21 cellular contexts compared by ENCODE assay signal in genomic region chr17:81381632-81382577, GRCh38. TPM values are rescaled to one million over a fixed set of nuclear protein-coding genes. Genes with fewer than 3 reads are reported as not detected.
DNase-seq lines count a peak whose midpoint lies in the region; ATAC-seq, FAIRE-seq and TF ChIP-seq lines count a peak whose summit lies in the region.
"Had no signal": no experiment of that assay in that cellular context is flagged by ENCODE, and none has a peak within 500 bp of the region (broad histone marks: within the 10 kb centered on the region; RNA-seq: fewer than 3 reads in every experiment).

No MANE protein-coding gene starts in this region.

- intact Hi-C loops in right cardiac atrium (cut with DNase I) (no loop called here), cardiac septum (cut with DNase I) (no loop called here), natural killer cell (cut with micrococcal nuclease) (no loop called here), upper lobe of right lung (cut with DNase I) (no loop called here), esophagus squamous epithelium (cut with DNase I) (no loop called here)

- WGBS in right cardiac atrium: 91% methylated on average over 37 of the region's 37 CpGs
- WGBS in esophagus squamous epithelium, 2 donors: 86 to 91% methylated on average over 12 to 18 of the region's 37 CpGs

- peak overlapping the region; percentile 76 for H3K4me3 Mint-ChIP-seq in natural killer cell
- H3K4me3 Mint-ChIP-seq: activated CD8-positive, alpha-beta memory T cell treated with anti-CD3 and anti-CD28 coated beads, Interleukin-2, amount 10 ng/mL, durations not matched to agents 7 days and 5 days; activated naive CD4-positive, alpha-beta T cell treated with anti-CD3 and anti-CD28 coated beads, Interleukin-2, amount 50 U/mL, for 24 hours; B cell; naive thymus-derived CD8-positive, alpha-beta T cell had no signal

- H3K4me1 ChIP-seq in right cardiac atrium (ENCODE audit: control insufficient read depth, insufficient read depth, low read length): no peaks in the 10 kb centered on the region
- H3K4me1 ChIP-seq in upper lobe of right lung: peaks cover 7% of the 10 kb centered on the region
- peaks cover 6 to 29% (median 17%) of the 10 kb centered on the region in 3 donors for H3K4me1 ChIP-seq in esophagus squamous epithelium

- H3K36me3 Mint-ChIP-seq in natural killer cell: no peaks in the 10 kb centered on the region
- H3K36me3 Mint-ChIP-seq: activated CD8-positive, alpha-beta memory T cell treated with anti-CD3 and anti-CD28 coated beads, Interleukin-2, amount 10 ng/mL, durations not matched to agents 7 days and 5 days; activated naive CD4-positive, alpha-beta T cell treated with anti-CD3 and anti-CD28 coated beads, Interleukin-2, amount 50 U/mL, for 24 hours; naive thymus-derived CD8-positive, alpha-beta T cell had no signal

- DNase-seq in right cardiac atrium: peak in 2 of 3 donors; percentile 44 to 57
- DNase-seq in cardiac septum (ENCODE audit: low spot score): no peak
- DNase-seq in ecto neural progenitor cell (ENCODE audit: low spot score): peak; percentile 51
- peak; percentile 69 for DNase-seq in natural killer cell
- DNase-seq in upper lobe of right lung: peak; percentile 62
- no peak for DNase-seq in esophagus squamous epithelium (lab: John Stamatoyannopoulos, UW)
- DNase-seq in NCI-H748 (lab: John Stamatoyannopoulos, UW; ENCODE audit: unreplicated experiment): no peak
- DNase-seq in GM12892 (ENCODE audit: insufficient read length): no peak
- DNase-seq: activated CD4-positive, alpha-beta T cell treated with anti-CD3 and anti-CD28 coated beads for 48 hours; activated CD8-positive, alpha-beta memory T cell treated with anti-CD3 and anti-CD28 coated beads, Interleukin-2, amount 10 ng/mL, durations not matched to agents 7 days and 5 days; left colon; MM.1S; NCI-H510A treated with DMSO at 0.1 percent for 48 hours; SK-N-SH; T-helper 2 cell had no signal

- H3K27me3 ChIP-seq in right cardiac atrium (ENCODE audit: control insufficient read depth, insufficient read depth) (no peaks in the 10 kb centered on the region), upper lobe of right lung (no peaks in the 10 kb centered on the region), esophagus squamous epithelium (peaks cover 0 to 9% (median 0%) of the 10 kb centered on the region in 4 donors)
- H3K27me3 ChIP-seq: cardiac muscle cell, Peyer's patch had no signal

- TF ChIP-seq CTCF in natural killer cell (IDR thresholded peaks at IDR 0.05) (no peak), upper lobe of right lung (IDR thresholded peaks at IDR 0.05) (no peak), esophagus squamous epithelium (IDR thresholded peaks at IDR 0.05) (no peak)

- H3K4me3 ChIP-seq in right cardiac atrium (ENCODE audit: low read length) (no peak overlapping the region), upper lobe of right lung (no peak overlapping the region), esophagus squamous epithelium (no peak overlapping the region)
- H3K4me3 ChIP-seq: cardiac muscle cell, Peyer's patch, prostate gland had no signal

- no peaks in the 10 kb centered on the region for H3K36me3 ChIP-seq in upper lobe of right lung
- H3K36me3 ChIP-seq in esophagus squamous epithelium: no peaks in the 10 kb centered on the region
- H3K36me3 ChIP-seq: cardiac muscle cell, Peyer's patch, prostate gland had no signal

- no peaks in the 10 kb centered on the region for H3K9me3 ChIP-seq in right cardiac atrium (ENCODE audit: control insufficient read depth, low read length)
- H3K9me3 ChIP-seq in upper lobe of right lung: no peaks in the 10 kb centered on the region
- H3K9me3 ChIP-seq in esophagus squamous epithelium: no peaks in the 10 kb centered on the region
- H3K9me3 ChIP-seq: Peyer's patch, prostate gland, SK-N-SH had no signal

- H3K4me1 Mint-ChIP-seq in natural killer cell: peaks cover 24 to 28% of the 10 kb centered on the region in 2 donors
- H3K4me1 Mint-ChIP-seq: activated CD8-positive, alpha-beta memory T cell treated with anti-CD3 and anti-CD28 coated beads, Interleukin-2, amount 10 ng/mL, durations not matched to agents 7 days and 5 days; activated naive CD4-positive, alpha-beta T cell treated with anti-CD3 and anti-CD28 coated beads, Interleukin-2, amount 50 U/mL, for 24 hours; B cell had no signal

- TF ChIP-seq POLR2A in esophagus squamous epithelium (IDR thresholded peaks at IDR 0.05): no peak
- no peak for TF ChIP-seq POLR2A in GM12892 (IDR thresholded peaks at IDR 0.05; ENCODE audit: low read depth, low read length)

- peak overlapping the region; percentile 79 to 91 for H3K27ac Mint-ChIP-seq in natural killer cell
- H3K27ac Mint-ChIP-seq: activated CD8-positive, alpha-beta memory T cell treated with anti-CD3 and anti-CD28 coated beads, Interleukin-2, amount 10 ng/mL, durations not matched to agents 7 days and 5 days; B cell had no signal

- no peaks in the 10 kb centered on the region for H3K9me3 Mint-ChIP-seq in natural killer cell
- H3K9me3 Mint-ChIP-seq: activated naive CD4-positive, alpha-beta T cell treated with anti-CD3 and anti-CD28 coated beads, Interleukin-2, amount 50 U/mL, for 24 hours; naive thymus-derived CD8-positive, alpha-beta T cell had no signal

- H3K27me3 Mint-ChIP-seq in natural killer cell (ENCODE audit: low read depth in 2 of 2): no peaks in the 10 kb centered on the region

- ATAC-seq in right cardiac atrium (no peak), natural killer cell (peak; percentile 84 to 86 (median 84)), upper lobe of right lung (no peak)
- ATAC-seq: activated CD8-positive, alpha-beta memory T cell treated with anti-CD3 and anti-CD28 coated beads, Interleukin-2, amount 10 ng/mL, durations not matched to agents 7 days and 5 days; left colon; naive thymus-derived CD8-positive, alpha-beta T cell had no signal

- no peak overlapping the region for H3K27ac ChIP-seq in right cardiac atrium (ENCODE audit: low read length)
- no peak overlapping the region for H3K27ac ChIP-seq in upper lobe of right lung
- no peak overlapping the region for H3K27ac ChIP-seq in esophagus squamous epithelium
- H3K27ac ChIP-seq: cardiac muscle cell, Peyer's patch, prostate gland had no signal

- no peak for FAIRE-seq in GM12892 (lab: Jason Lieb, UNC)

RNA-seq across cellular contexts. Expression of gene BAHCC1, which starts 13.4 kb away (rescaled TPM):
- total RNA-seq in right cardiac atrium (10 to 100 TPM in 2 of 4 donors, 1 to 10 TPM in 2; 8.3 to 12.8 (median 9.4) TPM), cardiac septum (13.5 TPM), natural killer cell (10 to 100 TPM in 1 of 3 donors, 1 to 10 TPM in 2; 2.9 to 17.3 (median 5.7) TPM), upper lobe of right lung (23.3 TPM), esophagus squamous epithelium (10 to 100 TPM in 1 of 4 donors, 1 to 10 TPM in 3; 3.8 to 10.6 (median 5.4) TPM)
- polyA plus RNA-seq in right cardiac atrium: 8.7 TPM
- not detected for polyA plus RNA-seq in GM12892 (2012; ENCODE audit: missing spikeins)
- total RNA-seq: naive thymus-derived CD8-positive, alpha-beta T cell had no signal
- polyA plus RNA-seq: naive thymus-derived CD8-positive, alpha-beta T cell had no signal

Comparison
In these comparisons a context has a peak if more than half of its experiments do, and no peak if none do; other contexts are left out.
1. DNase-seq: peak in right cardiac atrium (2 of 3), ecto neural progenitor cell (single experiment), natural killer cell (single experiment) and upper lobe of right lung (single experiment); none in cardiac septum (single experiment), esophagus squamous epithelium (single experiment), NCI-H748 (single experiment) and GM12892 (single experiment).
2. ATAC-seq: peak in natural killer cell (3 of 3); none in right cardiac atrium (0 of 2) and upper lobe of right lung (single experiment).